ENCODE assay signal across 19 cellular contexts in genomic region chr11:71499125-71499524, GRCh38. TPM values are rescaled to one million over a fixed set of nuclear protein-coding genes. Genes with fewer than 3 reads are reported as not detected.
DNase-seq lines count a peak whose midpoint lies in the region; ATAC-seq and TF ChIP-seq lines count a peak whose summit lies in the region.
"Had no signal": no experiment of that assay in that cellular context is flagged by ENCODE, and none has a peak within 500 bp of the region (broad histone marks: within the 10 kb centered on the region; RNA-seq: fewer than 3 reads in every experiment).

No MANE protein-coding gene starts in this region.

- POLR2A ChIA-PET in SK-N-SH (lab: Yijun Ruan, JAX) (no interaction called here), OCI-LY7 (lab: Charles Lee) (no interaction called here)

- H3K9me3 Mint-ChIP-seq in nephron progenitor cell, result peaks cover 5% of the 10 kb centered on the region
- H3K9me3 Mint-ChIP-seq: CD14-positive monocyte, natural killer cell had no signal

- H3K4me3 Mint-ChIP-seq in nephron progenitor cell, result no peak overlapping the region
- H3K4me3 Mint-ChIP-seq: CD14-positive monocyte, natural killer cell had no signal

- H3K4me3 ChIP-seq in BLaER1 (peak overlapping the region; percentile 47), HL-60 (replicated peaks; ENCODE audit: insufficient read depth, low read length) (no peak overlapping the region), SK-N-SH (ENCODE audit: low read depth in 2 of 2, low read length in 1 of 2) (no peak overlapping the region; a peak in 1 of 4 replicates), OCI-LY7 (ENCODE audit: low read depth, low read length, poor library complexity, severe bottlenecking) (no peak overlapping the region)
- H3K4me3 ChIP-seq: testis had no signal

- H2AFZ ChIP-seq in SK-N-SH (ENCODE audit: low read depth) (no peak overlapping the region), OCI-LY7 (ENCODE audit: low read length) (no peak overlapping the region)

- peaks cover 6% of the 10 kb centered on the region for H3F3A ChIP-seq in SK-N-SH (replicated peaks; ENCODE audit: insufficient read depth)

- TF ChIP-seq EP300 in SK-N-SH (IDR thresholded peaks at IDR 0.05; ENCODE audit: borderline replicate concordance in 1 of 2, low read depth in 1 of 2, low read length in 1 of 2), result peak in 1 of 2 experiments; percentile 51; a peak in 2 of 4 replicates

- H3K4me1 Mint-ChIP-seq in nephron progenitor cell, result peaks cover 13% of the 10 kb centered on the region
- H3K4me1 Mint-ChIP-seq: natural killer cell had no signal

- TF ChIP-seq CTCF in HL-60 (IDR thresholded peaks at IDR 0.05; ENCODE audit: insufficient read depth, low read length), result no peak
- no peak for TF ChIP-seq CTCF in SK-N-SH (IDR thresholded peaks at IDR 0.05)
- no peak for TF ChIP-seq CTCF in nephron progenitor cell (IDR thresholded peaks at IDR 0.05)
- no peak for TF ChIP-seq CTCF in OCI-LY7 (conservative IDR thresholded peaks at IDR 0.05; ENCODE audit: low read length)

- intact Hi-C loops in OCI-LY7 (cut with micrococcal nuclease; ENCODE audit: unreplicated experiment), result no loop called here

- 52% methylated on average over 13 of the region's 13 CpGs for WGBS in SK-N-SH (ENCODE audit: low lambda C conversion rate)

- no peak for ATAC-seq in HG02642 (IDR thresholded peaks at IDR 0.05; ENCODE audit: poor library complexity, unreplicated experiment)
- ATAC-seq: activated CD4-positive, CD25-positive, alpha-beta regulatory T cell treated with anti-CD3 and anti-CD28 coated beads, Interleukin-2, amount 50 U/mL, for 24 hours; natural killer cell; Panc1 had no signal

- H3K9me2 ChIP-seq in SK-N-SH (no peaks in the 10 kb centered on the region), OCI-LY7 (ENCODE audit: insufficient read depth, low read length) (no peaks in the 10 kb centered on the region)

- H3K36me3 Mint-ChIP-seq in nephron progenitor cell (ENCODE audit: low read depth), result peaks cover 54% of the 10 kb centered on the region

- DNase-seq in HL-60 (ENCODE audit: low read depth in 1 of 2, low spot score in 1 of 2) (peak in 1 of 2 experiments; percentile 53), SK-N-SH (peak; percentile 71), nephron progenitor cell (no peak), OCI-LY7 (ENCODE audit: low spot score) (no peak), NCI-H1694 (lab: John Stamatoyannopoulos, UW) (no peak)
- DNase-seq: natural killer cell; NCI-H2029 treated with DMSO at 0.1 percent for 48 hours; NCI-H524 treated with DMSO at 0.1 percent for 48 hours; stimulated activated CD4-positive, alpha-beta T cell treated with anti-CD3 and anti-CD28 coated beads, Interleukin-2, amount 100 ng/mL, for 48 hours; stimulated activated CD8-positive, alpha-beta memory T cell treated with anti-CD3 and anti-CD28 coated beads, Interleukin-4, amount 100 ng/mL, for 48 hours; testis had no signal

- H3K4me1 ChIP-seq in BLaER1 (peaks cover 93% of the 10 kb centered on the region), SK-N-SH (ENCODE audit: control insufficient read depth in 1 of 2, insufficient read depth in 2 of 2, low read depth in 1 of 2, low read length in 1 of 2) (peaks cover 0 to 32% of the 10 kb centered on the region in 2 experiments; a peak in 1 of 4 replicates), OCI-LY7 (ENCODE audit: insufficient read depth, low read length, poor library complexity, severe bottlenecking) (no peaks in the 10 kb centered on the region)
- H3K4me1 ChIP-seq: testis had no signal

- CTCF ChIA-PET in SK-N-SH (lab: Yijun Ruan, JAX) (interaction anchor here (1.5 to 2.6 kb wide), 4 partner anchors 11 to 81 kb away, joined by 3 to 11 read pairs (median 6); no protein-coding TSS in a partner anchor), OCI-LY7 (lab: Charles Lee; ENCODE audit: unreplicated experiment) (no interaction called here)

- no peaks in the 10 kb centered on the region for H4K20me1 ChIP-seq in BLaER1
- H4K20me1 ChIP-seq in SK-N-SH (ENCODE audit: insufficient read depth), result no peaks in the 10 kb centered on the region
- H4K20me1 ChIP-seq in OCI-LY7 (ENCODE audit: insufficient read depth, low read length), result no peaks in the 10 kb centered on the region

- H3K4me2 ChIP-seq in BLaER1, result peak overlapping the region; percentile 86
- H3K4me2 ChIP-seq in SK-N-SH, result no peak overlapping the region
- H3K4me2 ChIP-seq in OCI-LY7 (ENCODE audit: low read length), result no peak overlapping the region

- H3K9me3 ChIP-seq in BLaER1, result peaks cover 42% of the 10 kb centered on the region
- H3K9me3 ChIP-seq in SK-N-SH, result no peaks in the 10 kb centered on the region
- no peaks in the 10 kb centered on the region for H3K9me3 ChIP-seq in OCI-LY7 (ENCODE audit: low read length)
- H3K9me3 ChIP-seq: testis had no signal

- peaks cover 92% of the 10 kb centered on the region for H3K36me3 ChIP-seq in BLaER1
- H3K36me3 ChIP-seq in SK-N-SH (replicated peaks in 1 of 2; ENCODE audit: control insufficient read depth in 1 of 2, insufficient read depth in 2 of 2, low read length in 1 of 2), result peaks cover 23 to 63% of the 10 kb centered on the region in 2 experiments
- peaks cover 33% of the 10 kb centered on the region for H3K36me3 ChIP-seq in OCI-LY7 (ENCODE audit: insufficient read depth, low read length)

- H3K27me3 Mint-ChIP-seq in nephron progenitor cell (ENCODE audit: low read depth, poor library complexity), result no peaks in the 10 kb centered on the region

- H3K27me3 ChIP-seq in BLaER1 (no peaks in the 10 kb centered on the region), HL-60 (ENCODE audit: insufficient read depth, poor library complexity, severe bottlenecking) (no peaks in the 10 kb centered on the region), SK-N-SH (ENCODE audit: insufficient read depth) (no peaks in the 10 kb centered on the region)
- H3K27me3 ChIP-seq: testis had no signal

- peak overlapping the region; percentile 68; the same call in 1 of the 2 replicates for H3K9ac ChIP-seq in BLaER1
- no peak overlapping the region for H3K9ac ChIP-seq in SK-N-SH

- no peaks in the 10 kb centered on the region for H3K79me2 ChIP-seq in SK-N-SH (ENCODE audit: insufficient read depth)
- H3K79me2 ChIP-seq in OCI-LY7 (ENCODE audit: insufficient read depth, low read depth, low read length), result no peaks in the 10 kb centered on the region

- no peak for TF ChIP-seq RAD21 in SK-N-SH (IDR thresholded peaks at IDR 0.05; ENCODE audit: low read length)

- no TSS peak for BruUV-seq in OCI-LY7 (replicated peaks; lab: Mats Ljungman, UMichigan)

- peak overlapping the region; percentile 57 for H3K27ac Mint-ChIP-seq in nephron progenitor cell
- H3K27ac Mint-ChIP-seq: natural killer cell had no signal

- H3K27ac ChIP-seq in BLaER1, result peak overlapping the region; percentile 94
- peak overlapping the region; percentile 16; the same call in 1 of the 2 replicates for H3K27ac ChIP-seq in HL-60 (replicated peaks)
- peak overlapping the region; percentile 2 to 89 for H3K27ac ChIP-seq in SK-N-SH (ENCODE audit: low read depth in 2 of 2, low read length in 1 of 2)
- no peak overlapping the region for H3K27ac ChIP-seq in OCI-LY7 (ENCODE audit: low read depth, low read length, poor library complexity, severe bottlenecking)
- H3K27ac ChIP-seq: testis had no signal

TF ChIP-seq in SK-N-SH, 30 proteins besides CTCF, POLR2A, EP300 and RAD21 (continues in another document):
- no peak for TF ChIP-seq YY1 (IDR thresholded peaks at IDR 0.05; ENCODE audit: low read depth)
- TF ChIP-seq SMC3 (IDR thresholded peaks at IDR 0.05; ENCODE audit: low read depth, low read length), result no peak
- TF ChIP-seq NFIC (IDR thresholded peaks at IDR 0.05; ENCODE audit: borderline replicate concordance), result no peak
- no peak for TF ChIP-seq RXRA (IDR thresholded peaks at IDR 0.05; ENCODE audit: borderline replicate concordance, low read depth)
- TF ChIP-seq RCOR1 (IDR thresholded peaks at IDR 0.05; ENCODE audit: low read length), result peak; percentile 59
- TF ChIP-seq ELF1 (IDR thresholded peaks at IDR 0.05), result no peak
- peak; percentile 34; the same call in 1 of the 2 replicates for TF ChIP-seq TCF12 (IDR thresholded peaks at IDR 0.05)
- TF ChIP-seq MXI1 (IDR thresholded peaks at IDR 0.05; ENCODE audit: low read depth, low read length), result no peak; the same call in 1 of the 2 replicates
- TF ChIP-seq IRF3 (IDR thresholded peaks at IDR 0.05; ENCODE audit: low read depth, low read length), result no peak
- no peak for TF ChIP-seq POLR2AphosphoS5 (IDR thresholded peaks at IDR 0.05; ENCODE audit: low read depth, low read length)

RNA-seq across cellular contexts. Expression of gene KRTAP5-7, which starts 27.9 kb away (rescaled TPM):
- 0.06 and 0.07 TPM in 2 replicates for polyA plus RNA-seq in SK-N-SH (2012; rRNA removed)
- polyA plus RNA-seq in SK-N-SH (2012; cell fraction: cytosol; rRNA removed), result not detected in 2 replicates
- polyA plus RNA-seq in SK-N-SH (2012; cell fraction: nucleus; rRNA removed), result 0.17 and 0.19 TPM in 2 replicates
- total RNA-seq in OCI-LY7 (2014; rRNA removed; shearing (Covaris generic)), result not detected in 2 replicates
- total RNA-seq in OCI-LY7 (2022), result not detected in 2 replicates
- total RNA-seq: renal cortical epithelial cell had no signal
- polyA plus RNA-seq: CD14-positive monocyte had no signal

RNA-seq across cellular contexts. Expression of gene KRTAP5-8, which starts 38.7 kb away (rescaled TPM):
- polyA plus RNA-seq in SK-N-SH (2012; rRNA removed), result 0.06 TPM in 1 of 2 replicates, not detected in the other
- not detected in 2 replicates for polyA plus RNA-seq in SK-N-SH (2012; cell fraction: cytosol; rRNA removed)
- 0.13 and 0.40 TPM in 2 replicates for polyA plus RNA-seq in SK-N-SH (2012; cell fraction: nucleus; rRNA removed)
- not detected in 2 replicates for total RNA-seq in OCI-LY7 (2014; rRNA removed; shearing (Covaris generic))
- total RNA-seq in OCI-LY7 (2022), result not detected in 2 replicates
- total RNA-seq: frontal cortex, natural killer cell, renal cortical epithelial cell had no signal
- polyA plus RNA-seq: adipose tissue, CD14-positive monocyte had no signal

RNA-seq across cellular contexts. Expression of gene NADSYN1, which starts 46.1 kb away (rescaled TPM):
- 62.5 and 74.0 TPM in 2 replicates for polyA plus RNA-seq in SK-N-SH (2012; rRNA removed)
- polyA plus RNA-seq in SK-N-SH (2012; cell fraction: cytosol; rRNA removed), result 22.5 and 26.2 TPM in 2 replicates
- 417 and 453 TPM in 2 replicates for polyA plus RNA-seq in SK-N-SH (2012; cell fraction: nucleus; rRNA removed)
- 70.9 and 85.3 TPM in 2 replicates for total RNA-seq in OCI-LY7 (2014; rRNA removed; shearing (Covaris generic))
- 121 and 122 TPM in 2 replicates for total RNA-seq in OCI-LY7 (2022)

RNA-seq across cellular contexts. Expression of gene KRTAP5-9, which starts 49.1 kb away (rescaled TPM):
- polyA plus RNA-seq in SK-N-SH (2012; rRNA removed), result not detected in 2 replicates
- not detected in 2 replicates for polyA plus RNA-seq in SK-N-SH (2012; cell fraction: cytosol; rRNA removed)
- polyA plus RNA-seq in SK-N-SH (2012; cell fraction: nucleus; rRNA removed), result 0.29 and 0.60 TPM in 2 replicates
- total RNA-seq in OCI-LY7 (2014; rRNA removed; shearing (Covaris generic)), result not detected in 2 replicates
- total RNA-seq in OCI-LY7 (2022), result not detected in 2 replicates
- total RNA-seq: frontal cortex, renal cortical epithelial cell had no signal
- polyA plus RNA-seq: adipose tissue, CD14-positive monocyte had no signal

RNA-seq across cellular contexts. Expression of gene DHCR7, which starts 50.9 kb away (rescaled TPM):
- polyA plus RNA-seq in SK-N-SH (2012; rRNA removed), result 21.4 and 22.5 TPM in 2 replicates
- 10.3 and 15.5 TPM in 2 replicates for polyA plus RNA-seq in SK-N-SH (2012; cell fraction: cytosol; rRNA removed)
- 14.5 and 15.8 TPM in 2 replicates for polyA plus RNA-seq in SK-N-SH (2012; cell fraction: nucleus; rRNA removed)
- total RNA-seq in OCI-LY7 (2014; rRNA removed; shearing (Covaris generic)), result 25.8 and 33.4 TPM in 2 replicates
- total RNA-seq in OCI-LY7 (2022), result 88.5 and 110 TPM in 2 replicates
